ENCODE assay signal across 14 cellular contexts in the genomic region with DNA sequence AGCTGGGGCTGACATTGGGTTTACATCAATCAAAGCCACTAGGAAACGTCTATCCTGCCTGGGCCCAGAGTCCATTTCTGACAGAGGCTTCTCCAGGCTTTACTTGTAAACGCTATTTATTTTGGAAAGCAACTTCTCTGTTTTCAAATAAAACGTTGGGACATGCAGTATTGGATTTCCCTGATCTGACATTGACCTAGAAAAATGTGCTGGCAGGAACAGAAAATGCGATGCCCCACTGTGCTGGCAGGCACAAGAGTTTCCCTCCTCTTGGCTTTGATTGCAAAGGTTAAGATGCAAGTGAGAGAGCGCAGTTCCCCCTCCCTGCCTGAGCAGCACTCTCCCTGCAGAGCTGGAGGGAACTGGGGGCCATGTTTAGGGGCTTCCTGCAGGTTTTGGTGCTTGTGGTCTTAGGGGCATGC. TPM values are rescaled to one million over a fixed set of nuclear protein-coding genes. Genes with fewer than 3 reads are reported as not detected.
DNase-seq lines count a peak whose midpoint lies in the region; ATAC-seq and TF ChIP-seq lines count a peak whose summit lies in the region.
"Had no signal": no experiment of that assay in that cellular context is flagged by ENCODE, and none has a peak within 500 bp of the region (broad histone marks: within the 10 kb centered on the region; RNA-seq: fewer than 3 reads in every experiment).

No MANE protein-coding gene starts in this region.

- H3K4me1 Mint-ChIP-seq in type B pancreatic cell (ENCODE audit: unreplicated experiment): peaks cover 14% of the 10 kb centered on the region

- no peak overlapping the region for H3K4me3 Mint-ChIP-seq in type B pancreatic cell
- H3K4me3 Mint-ChIP-seq: activated T-helper 1 cell treated with anti-CD3 and anti-CD28 coated beads, Interleukin-12 subunit alpha, Interleukin-12 subunit beta, Interleukin-2, Interleukin-4 antibody, amounts not matched to agents 30 ng/mL and 10 ng/mL and 1 ng/mL, durations not matched to agents 14 hours and 24 hours and 36 hours had no signal

- peaks cover 3% of the 10 kb centered on the region for H3K27me3 Mint-ChIP-seq in type B pancreatic cell

- H3K9me3 ChIP-seq in Panc1 (ENCODE audit: control insufficient read depth, insufficient read depth, low read depth, low read length): no peaks in the 10 kb centered on the region
- no peaks in the 10 kb centered on the region for H3K9me3 ChIP-seq in stomach

- H3K36me3 Mint-ChIP-seq in type B pancreatic cell: no peaks in the 10 kb centered on the region

- CTCF ChIA-PET in Panc1 (lab: Charles Lee): interaction anchor here (0.6 to 1.4 kb wide), 3 partner anchors 17 to 231 kb away, joined by 3 to 6 read pairs (median 3); no protein-coding TSS in a partner anchor

- H3K36me3 ChIP-seq in Panc1 (ENCODE audit: control insufficient read depth, insufficient read depth, low read length) (no peaks in the 10 kb centered on the region), stomach (no peaks in the 10 kb centered on the region), brain microvascular endothelial cell (replicated peaks) (no peaks in the 10 kb centered on the region)

- DNase-seq in DMS53 (lab: John Stamatoyannopoulos, UW) (peak; percentile 38), DMS53 treated with DMSO at 0.1 percent for 48 hours (lab: John Stamatoyannopoulos, UW; ENCODE audit: unreplicated experiment) (no peak), Panc1 (ENCODE audit: low read depth, low spot score) (no peak), fibroblast of the conjunctiva (ENCODE audit: low read depth) (peak; percentile 43), stomach (no peak), brain microvascular endothelial cell (no peak), type B pancreatic cell (ENCODE audit: extremely low spot score, unreplicated experiment) (no peak)
- DNase-seq: activated CD4-positive, alpha-beta T cell treated with anti-CD3 and anti-CD28 coated beads for 1 hour; Calu3; NCI-H187 treated with DMSO at 0.1 percent for 48 hours had no signal

- BruUV-seq in Panc1 (replicated peaks; lab: Mats Ljungman, UMichigan): no TSS peak

- WGBS in stomach, 5 donors: 26 to 51% (median 40%) methylated on average over 5 of the region's 5 CpGs

- in situ Hi-C loops in Panc1 (cut with HindIII; ENCODE audit: low pct_unique_long_range_greater_than_20kb, low sequenced_read_pairs) (no loop called here), brain microvascular endothelial cell (cut with HindIII; ENCODE audit: low pct_ligation_motif_present, low sequenced_read_pairs) (no loop called here)

- H3K27ac ChIP-seq in Panc1 (ENCODE audit: low read length) (peak overlapping the region; percentile 73), stomach (peak overlapping the region in 4 of 5 donors; percentile 35 to 52 (median 42)), brain microvascular endothelial cell (no peak overlapping the region)
- H3K27ac ChIP-seq: 22Rv1 had no signal

- no peak for TF ChIP-seq EP300 in stomach (IDR thresholded peaks at IDR 0.05)

- no peaks in the 10 kb centered on the region for H3K9me3 Mint-ChIP-seq in type B pancreatic cell
- H3K9me3 Mint-ChIP-seq: activated T-helper 1 cell treated with anti-CD3 and anti-CD28 coated beads, Interleukin-12 subunit alpha, Interleukin-12 subunit beta, Interleukin-2, Interleukin-4 antibody, amounts not matched to agents 30 ng/mL and 10 ng/mL and 1 ng/mL, durations not matched to agents 14 hours and 24 hours and 36 hours had no signal

- H3K27ac Mint-ChIP-seq in type B pancreatic cell: no peak overlapping the region
- H3K27ac Mint-ChIP-seq: activated T-helper 1 cell treated with anti-CD3 and anti-CD28 coated beads, Interleukin-12 subunit alpha, Interleukin-12 subunit beta, Interleukin-2, Interleukin-4 antibody, amounts not matched to agents 30 ng/mL and 10 ng/mL and 1 ng/mL, durations not matched to agents 14 hours and 24 hours and 36 hours had no signal

- H3K4me3 ChIP-seq in Panc1 (ENCODE audit: low read depth in 2 of 2, low read length in 2 of 2) (no peak overlapping the region), stomach (no peak overlapping the region), brain microvascular endothelial cell (ENCODE audit: low read depth, low read length) (no peak overlapping the region)

- no peak for TF ChIP-seq CTCF in Panc1 (IDR thresholded peaks at IDR 0.05)
- no peak for TF ChIP-seq CTCF in stomach (IDR thresholded peaks at IDR 0.05)
- no peak for TF ChIP-seq CTCF in brain microvascular endothelial cell (IDR thresholded peaks at IDR 0.05; ENCODE audit: low read depth, low read length, missing control alignments)
- TF ChIP-seq CTCF in type B pancreatic cell (conservative IDR thresholded peaks at IDR 0.05): no peak

- peaks cover 34% of the 10 kb centered on the region for H3K4me1 ChIP-seq in Panc1 (ENCODE audit: control insufficient read depth, insufficient read depth, low read length)
- peaks cover 15 to 40% (median 26%) of the 10 kb centered on the region in 4 donors for H3K4me1 ChIP-seq in stomach

- 0 out of 2 replicates have a peak, but pooled peaks have one; percentile 43 for ATAC-seq in Panc1
- no peak for ATAC-seq in HG03039 (IDR thresholded peaks at IDR 0.05; ENCODE audit: unreplicated experiment)
- ATAC-seq: esophagus mucosa had no signal

- TF ChIP-seq POLR2A in stomach (IDR thresholded peaks at IDR 0.05): no peak

- H3K27me3 ChIP-seq in Panc1 (ENCODE audit: control insufficient read depth, insufficient read depth, low read length) (no peaks in the 10 kb centered on the region), stomach (no peaks in the 10 kb centered on the region), brain microvascular endothelial cell (replicated peaks) (no peaks in the 10 kb centered on the region)

- intact Hi-C loops in Panc1 (cut with micrococcal nuclease; ENCODE audit: unreplicated experiment): no loop called here
- intact Hi-C loops in stomach (cut with DNase I; ENCODE audit: low total_unique reads): no loop called here

- POLR2A ChIA-PET in Panc1 (lab: Charles Lee): interaction anchor here (0.5 kb wide), 1 partner anchor 29 kb away, joined by 5 read pairs; no protein-coding TSS in a partner anchor

RNA-seq across cellular contexts. Expression of a gene that starts 42.1 kb away (rescaled TPM):
- 116 TPM for total RNA-seq in Panc1 (2021; ENCODE audit: unreplicated experiment)
- polyA plus RNA-seq in Panc1 (2012; ENCODE audit: insufficient read length): 140 TPM
- 10 to 100 TPM; 35.0 to 63.8 (median 54.7) TPM for total RNA-seq in stomach
- polyA plus RNA-seq in stomach: 10 to 100 TPM; 21.8 to 36.7 (median 29.6) TPM
- total RNA-seq in type B pancreatic cell (ENCODE audit: low replicate concordance): 9.9 and 36.3 TPM in 2 replicates
- total RNA-seq: activated T-helper 1 cell treated with anti-CD3 and anti-CD28 coated beads, Interleukin-12 subunit alpha, Interleukin-12 subunit beta, Interleukin-2, Interleukin-4 antibody, amounts not matched to agents 30 ng/mL and 10 ng/mL and 1 ng/mL, durations not matched to agents 14 hours and 24 hours and 36 hours had no signal

RNA-seq across cellular contexts. Expression of a gene that starts 59.9 kb away (rescaled TPM):
- total RNA-seq in Panc1 (2021; ENCODE audit: unreplicated experiment): 199 TPM
- polyA plus RNA-seq in Panc1 (2012; ENCODE audit: insufficient read length): 183 TPM
- total RNA-seq in stomach: 100 to 1,000 TPM in 2 of 5 donors, 10 to 100 TPM in 3; 82.6 to 165 (median 86.1) TPM
- polyA plus RNA-seq in stomach: 10 to 100 TPM; 11.2 to 31.4 (median 13.3) TPM
- total RNA-seq in type B pancreatic cell (ENCODE audit: low replicate concordance): 35.7 and 38.0 TPM in 2 replicates

Comparison
In these comparisons a context has a peak if more than half of its experiments do, and no peak if none do; other contexts are left out.
1. DNase-seq: peak in DMS53 (single experiment) and fibroblast of the conjunctiva (single experiment); none in DMS53 treated with DMSO at 0.1 percent for 48 hours (single experiment), Panc1 (single experiment), stomach (single experiment), brain microvascular endothelial cell (single experiment) and type B pancreatic cell (single experiment).